ENCODE assay signal across 20 cellular contexts in the genomic region with DNA sequence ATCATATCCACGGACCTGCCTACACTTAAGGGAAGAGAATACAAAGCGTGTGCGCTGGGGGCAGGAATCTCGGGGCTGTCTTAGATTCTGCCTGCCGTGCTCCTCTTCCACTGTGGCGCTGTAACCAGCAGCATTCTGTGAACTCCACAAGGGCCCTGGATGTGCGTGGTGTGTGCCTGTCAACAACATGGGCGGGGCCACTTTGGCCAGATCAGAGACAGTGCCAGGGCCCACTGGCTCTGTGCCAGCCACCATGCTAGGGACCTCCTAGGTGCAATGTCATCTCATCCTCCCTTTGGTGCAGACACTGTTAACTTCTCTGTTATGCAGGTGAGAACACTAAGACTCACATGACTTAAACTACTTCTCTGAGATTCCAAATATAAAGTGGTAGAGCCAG.
"Had no signal": no experiment of that assay in that cellular context is flagged by ENCODE, and none has a peak within 500 bp of the region (broad histone marks: within the 10 kb centered on the region; RNA-seq: fewer than 3 reads in every experiment).

No MANE protein-coding gene starts in this region.

- H3K27ac ChIP-seq: brain microvascular endothelial cell, foreskin keratinocyte had no signal

- H3K36me3 Mint-ChIP-seq: memory B cell; naive thymus-derived CD8-positive, alpha-beta T cell had no signal

- H3K4me1 Mint-ChIP-seq: memory B cell had no signal

- H3K27me3 Mint-ChIP-seq: activated CD8-positive, alpha-beta T cell treated with anti-CD3 and anti-CD28 coated beads for 36 hours had no signal

- DNase-seq: activated CD4-positive, alpha-beta T cell treated with anti-CD3 and anti-CD28 coated beads for 4 hours; activated CD8-positive, alpha-beta T cell treated with anti-CD3 and anti-CD28 coated beads for 36 hours; activated naive CD4-positive, alpha-beta T cell; activated naive CD8-positive, alpha-beta T cell treated with anti-CD3 and anti-CD28 coated beads, Interleukin-2, amount 10 ng/mL, durations not matched to agents 7 days and 5 days; brain microvascular endothelial cell; cortex of kidney; effector CD8-positive, alpha-beta T cell; foreskin keratinocyte; glutamatergic neuron; hypothalamus; kidney; left ventricle myocardium superior; naive thymus-derived CD8-positive, alpha-beta T cell; occipital lobe; stimulated activated CD4-positive, alpha-beta T cell treated with anti-CD3 and anti-CD28 coated beads, Interleukin-4, amount 100 ng/mL, for 24 hours; stimulated activated naive CD4-positive, alpha-beta T cell; T-helper 9 cell; transverse colon had no signal

- H3K36me3 ChIP-seq: brain microvascular endothelial cell, transverse colon had no signal

- H3K27me3 ChIP-seq: brain microvascular endothelial cell, foreskin keratinocyte, transverse colon had no signal

- ATAC-seq: activated CD8-positive, alpha-beta T cell treated with anti-CD3 and anti-CD28 coated beads for 36 hours; foreskin keratinocyte; left ventricle myocardium superior; naive thymus-derived CD8-positive, alpha-beta T cell had no signal

- H3K9me3 Mint-ChIP-seq: activated CD8-positive, alpha-beta T cell treated with anti-CD3 and anti-CD28 coated beads for 36 hours; activated naive CD8-positive, alpha-beta T cell treated with anti-CD3 and anti-CD28 coated beads, Interleukin-2, amount 10 ng/mL, durations not matched to agents 7 days and 5 days; activated T-helper 1 cell treated with anti-CD3 and anti-CD28 coated beads, Interleukin-12 subunit alpha, Interleukin-12 subunit beta, Interleukin-2, Interleukin-4 antibody, amounts not matched to agents 30 ng/mL and 10 ng/mL and 1 ng/mL, durations not matched to agents 14 hours and 24 hours and 36 hours; memory B cell had no signal

- H3K4me1 ChIP-seq: foreskin keratinocyte, transverse colon had no signal

- H3K4me3 Mint-ChIP-seq: activated CD8-positive, alpha-beta T cell treated with anti-CD3 and anti-CD28 coated beads for 36 hours; activated naive CD8-positive, alpha-beta T cell treated with anti-CD3 and anti-CD28 coated beads, Interleukin-2, amount 10 ng/mL, durations not matched to agents 7 days and 5 days; activated T-helper 1 cell treated with anti-CD3 and anti-CD28 coated beads, Interleukin-12 subunit alpha, Interleukin-12 subunit beta, Interleukin-2, Interleukin-4 antibody, amounts not matched to agents 30 ng/mL and 10 ng/mL and 1 ng/mL, durations not matched to agents 14 hours and 24 hours and 36 hours; memory B cell; naive thymus-derived CD8-positive, alpha-beta T cell had no signal

- H3K9me3 ChIP-seq: transverse colon had no signal

- H3K4me3 ChIP-seq: transverse colon had no signal

- H3K27ac Mint-ChIP-seq: activated CD8-positive, alpha-beta T cell treated with anti-CD3 and anti-CD28 coated beads for 36 hours; activated naive CD8-positive, alpha-beta T cell treated with anti-CD3 and anti-CD28 coated beads, Interleukin-2, amount 10 ng/mL, durations not matched to agents 7 days and 5 days; activated T-helper 1 cell treated with anti-CD3 and anti-CD28 coated beads, Interleukin-12 subunit alpha, Interleukin-12 subunit beta, Interleukin-2, Interleukin-4 antibody, amounts not matched to agents 30 ng/mL and 10 ng/mL and 1 ng/mL, durations not matched to agents 14 hours and 24 hours and 36 hours; memory B cell had no signal
